Comparison of ENCODE assay signal across 20 cellular contexts in the genomic region with DNA sequence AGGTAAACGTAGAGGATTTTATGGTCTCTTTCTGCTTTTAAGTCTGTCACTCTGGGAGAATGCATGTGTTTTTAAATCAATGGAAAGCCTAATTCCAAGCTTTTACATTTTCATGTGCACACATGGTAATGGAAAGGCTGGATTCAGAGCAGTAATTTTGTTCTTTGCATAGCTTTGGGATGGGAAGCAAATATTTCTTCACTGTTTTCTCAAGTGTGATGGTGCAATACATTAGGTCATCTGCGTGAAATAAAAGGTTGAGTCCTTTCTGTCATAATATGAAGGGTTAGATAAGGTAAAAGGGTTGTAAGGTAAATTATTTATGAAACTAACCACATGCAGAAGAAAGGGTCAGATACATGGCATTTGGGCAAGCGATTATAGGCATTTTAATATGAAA.
DNase-seq lines count a peak whose midpoint lies in the region; ATAC-seq, FAIRE-seq and TF ChIP-seq lines count a peak whose summit lies in the region.
"Had no signal": no experiment of that assay in that cellular context is flagged by ENCODE, and none has a peak within 500 bp of the region (broad histone marks: within the 10 kb centered on the region; RNA-seq: fewer than 3 reads in every experiment).

No MANE protein-coding gene starts in this region.

- no peak overlapping the region for H3K27ac ChIP-seq in astrocyte (ENCODE audit: low read depth, low read length)
- H3K27ac ChIP-seq in left lung: no peak overlapping the region
- peak overlapping the region; percentile 28 for H3K27ac ChIP-seq in subcutaneous abdominal adipose tissue (ENCODE audit: low read depth, low read length)
- H3K27ac ChIP-seq: RWPE1, SJCRH30 had no signal

- no peaks in the 10 kb centered on the region for H3K4me1 Mint-ChIP-seq in astrocyte (ENCODE audit: low read depth, unreplicated experiment)
- no peaks in the 10 kb centered on the region for H3K4me1 Mint-ChIP-seq in activated T-cell treated with anti-CD3 and anti-CD28 coated beads, Interleukin-2, amount 50 U/mL, for 4 hours (ENCODE audit: low read depth)

- no peak for TF ChIP-seq CTCF in astrocyte (IDR thresholded peaks at IDR 0.05; ENCODE audit: insufficient read depth, low read depth, low read length)
- no peak for TF ChIP-seq CTCF in left lung (IDR thresholded peaks at IDR 0.05)
- no peak for TF ChIP-seq CTCF in GM13977 (IDR thresholded peaks at IDR 0.05; ENCODE audit: extremely low read depth, insufficient read depth, missing control alignments)

- H3K9ac ChIP-seq in astrocyte (ENCODE audit: low read length): no peak overlapping the region
- H3K9ac ChIP-seq in subcutaneous abdominal adipose tissue (ENCODE audit: low read length in 5 of 5): no peak overlapping the region

- peaks cover 2% of the 10 kb centered on the region for H3K9me3 Mint-ChIP-seq in astrocyte (ENCODE audit: unreplicated experiment)
- peaks cover 7% of the 10 kb centered on the region for H3K9me3 Mint-ChIP-seq in activated T-cell treated with anti-CD3 and anti-CD28 coated beads, Interleukin-2, amount 50 U/mL, for 4 hours

- no peak overlapping the region for H3K4me2 ChIP-seq in astrocyte (ENCODE audit: low read length)

- H3K27me3 ChIP-seq in astrocyte (ENCODE audit: insufficient read depth, low read length): no peaks in the 10 kb centered on the region
- no peaks in the 10 kb centered on the region for H3K27me3 ChIP-seq in left lung
- no peaks in the 10 kb centered on the region for H3K27me3 ChIP-seq in subcutaneous abdominal adipose tissue (ENCODE audit: control insufficient read depth in 5 of 5, insufficient read depth in 4 of 5, low read length in 5 of 5)
- H3K27me3 ChIP-seq: MG63, SJCRH30 had no signal

- in situ Hi-C loops in GM13977 (cut with MboI; ENCODE audit: low pct_unique_long_range_greater_than_20kb, low sequenced_read_pairs, unreplicated experiment): no loop called here

- no peaks in the 10 kb centered on the region for H3K9me3 ChIP-seq in astrocyte (ENCODE audit: insufficient read depth, low read depth, low read length)
- no peaks in the 10 kb centered on the region for H3K9me3 ChIP-seq in left lung
- H3K9me3 ChIP-seq in subcutaneous abdominal adipose tissue (ENCODE audit: control insufficient read depth in 5 of 5, low read length in 5 of 5): no peaks in the 10 kb centered on the region
- H3K9me3 ChIP-seq: Caco-2, HAP-1, MG63, SJCRH30 had no signal

- no peaks in the 10 kb centered on the region for H3K27me3 Mint-ChIP-seq in astrocyte (ENCODE audit: low read depth, unreplicated experiment)
- H3K27me3 Mint-ChIP-seq in activated T-cell treated with anti-CD3 and anti-CD28 coated beads, Interleukin-2, amount 50 U/mL, for 4 hours (ENCODE audit: low read depth): peaks cover 2% of the 10 kb centered on the region

- DNase-seq in NOMO-1 treated with DMSO at 0.1 percent for 48 hours (lab: John Stamatoyannopoulos, UW; ENCODE audit: unreplicated experiment): peak; percentile 5
- DNase-seq in NOMO-1 treated with dmso at 0.1 percent for 144 hours (lab: John Stamatoyannopoulos, UW; ENCODE audit: unreplicated experiment): no peak
- no peak for DNase-seq in astrocyte (ENCODE audit: low read depth)
- DNase-seq in left lung: no peak
- no peak for DNase-seq in NCI-H1694 treated with DMSO at 0.1 percent for 48 hours (lab: John Stamatoyannopoulos, UW)
- no peak for DNase-seq in GM13977 (ENCODE audit: low spot score)
- no peak for DNase-seq in activated T-cell treated with anti-CD3 and anti-CD28 coated beads, Interleukin-2, amount 50 U/mL, for 4 hours
- DNase-seq: Caco-2, DMS53, KBM-7, MG63, NCI-H2029, NCI-H2171 treated with DMSO at 0.1 percent for 48 hours, NCI-H510A treated with DMSO at 0.1 percent for 48 hours, OCI-M1, SJCRH30 had no signal

- peak; percentile 16 for ATAC-seq in left lung
- ATAC-seq in activated T-cell treated with anti-CD3 and anti-CD28 coated beads, Interleukin-2, amount 50 U/mL, for 4 hours: no peak
- ATAC-seq: GM12878 had no signal

- H3K4me3 Mint-ChIP-seq in astrocyte (ENCODE audit: unreplicated experiment): no peak overlapping the region
- H3K4me3 Mint-ChIP-seq in activated T-cell treated with anti-CD3 and anti-CD28 coated beads, Interleukin-2, amount 50 U/mL, for 4 hours: no peak overlapping the region

- H3K36me3 ChIP-seq in astrocyte (ENCODE audit: insufficient read depth, low read length) (no peaks in the 10 kb centered on the region), left lung (no peaks in the 10 kb centered on the region), subcutaneous abdominal adipose tissue (ENCODE audit: control insufficient read depth in 5 of 5, insufficient read depth in 5 of 5, low read length in 5 of 5) (no peaks in the 10 kb centered on the region)
- H3K36me3 ChIP-seq: HAP-1, MG63, SJCRH30 had no signal

- no peaks in the 10 kb centered on the region for H4K20me1 ChIP-seq in astrocyte (ENCODE audit: insufficient read depth, low read length)

- no peaks in the 10 kb centered on the region for H3K79me2 ChIP-seq in astrocyte (ENCODE audit: insufficient read depth, low read length)

- no peak overlapping the region for H3K27ac Mint-ChIP-seq in astrocyte (ENCODE audit: unreplicated experiment)

- FAIRE-seq in astrocyte (lab: Jason Lieb, UNC): peak; percentile 54
- FAIRE-seq: GM12878 had no signal

- H3K4me1 ChIP-seq in astrocyte (ENCODE audit: insufficient read depth, low read length): peaks cover 6% of the 10 kb centered on the region
- H3K4me1 ChIP-seq in left lung: peaks cover 7 to 27% of the 10 kb centered on the region in 2 donors
- peaks cover 3 to 40% (median 28%) of the 10 kb centered on the region in 5 donors for H3K4me1 ChIP-seq in subcutaneous abdominal adipose tissue (ENCODE audit: control insufficient read depth in 5 of 5, insufficient read depth in 5 of 5, low read length in 5 of 5)
- H3K4me1 ChIP-seq: HAP-1, SJCRH30 had no signal

- H3K36me3 Mint-ChIP-seq in astrocyte (ENCODE audit: low read depth, unreplicated experiment): no peaks in the 10 kb centered on the region
- no peaks in the 10 kb centered on the region for H3K36me3 Mint-ChIP-seq in activated T-cell treated with anti-CD3 and anti-CD28 coated beads, Interleukin-2, amount 50 U/mL, for 4 hours (ENCODE audit: insufficient read depth)

- no peak overlapping the region for H2AFZ ChIP-seq in astrocyte (ENCODE audit: low read depth, low read length)

- H3K4me3 ChIP-seq in astrocyte (ENCODE audit: insufficient read depth, low read depth, low read length): no peak overlapping the region
- no peak overlapping the region for H3K4me3 ChIP-seq in left lung
- H3K4me3 ChIP-seq in subcutaneous abdominal adipose tissue (ENCODE audit: low read depth in 1 of 5, low read length in 5 of 5): no peak overlapping the region
- H3K4me3 ChIP-seq: GM12878, HAP-1, MG63, SJCRH30 had no signal

- intact Hi-C loops in left lung (cut with DNase I): no loop called here
